ENCODE assay signal across 2 cellular contexts in the genomic region with DNA sequence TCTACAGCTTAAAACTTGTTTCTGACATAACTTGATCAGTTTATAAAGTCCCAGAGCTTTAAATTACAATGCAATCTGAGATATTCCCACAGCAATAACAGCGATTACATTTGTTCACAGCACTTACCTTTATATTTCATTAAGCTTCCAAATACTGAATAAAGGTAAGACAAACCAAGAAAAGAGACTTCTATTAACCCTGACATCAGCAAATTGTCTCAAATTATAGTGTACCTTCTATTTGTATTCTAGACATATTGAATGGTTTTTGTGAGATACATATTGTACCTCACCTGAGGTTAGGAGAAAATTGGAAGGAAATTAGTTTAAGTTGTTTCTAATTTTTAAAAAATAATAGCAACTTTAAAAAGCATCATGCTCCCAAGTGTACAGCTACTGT.
TF ChIP-seq lines count a peak whose summit lies in the region.

No MANE protein-coding gene starts in this region.

TF ChIP-seq in HepG2, 621 proteins besides CTCF, POLR2A, EP300 and RAD21:
- TF ChIP-seq MAFK (conservative IDR thresholded peaks at IDR 0.05 in 1 of 2, IDR thresholded peaks at IDR 0.05 in 1 of 2; ENCODE audit: low read length in 2 of 2) = peak; percentile 32 to 56; a peak in 3 of 4 replicates
- TF ChIP-seq, protein P1, sequence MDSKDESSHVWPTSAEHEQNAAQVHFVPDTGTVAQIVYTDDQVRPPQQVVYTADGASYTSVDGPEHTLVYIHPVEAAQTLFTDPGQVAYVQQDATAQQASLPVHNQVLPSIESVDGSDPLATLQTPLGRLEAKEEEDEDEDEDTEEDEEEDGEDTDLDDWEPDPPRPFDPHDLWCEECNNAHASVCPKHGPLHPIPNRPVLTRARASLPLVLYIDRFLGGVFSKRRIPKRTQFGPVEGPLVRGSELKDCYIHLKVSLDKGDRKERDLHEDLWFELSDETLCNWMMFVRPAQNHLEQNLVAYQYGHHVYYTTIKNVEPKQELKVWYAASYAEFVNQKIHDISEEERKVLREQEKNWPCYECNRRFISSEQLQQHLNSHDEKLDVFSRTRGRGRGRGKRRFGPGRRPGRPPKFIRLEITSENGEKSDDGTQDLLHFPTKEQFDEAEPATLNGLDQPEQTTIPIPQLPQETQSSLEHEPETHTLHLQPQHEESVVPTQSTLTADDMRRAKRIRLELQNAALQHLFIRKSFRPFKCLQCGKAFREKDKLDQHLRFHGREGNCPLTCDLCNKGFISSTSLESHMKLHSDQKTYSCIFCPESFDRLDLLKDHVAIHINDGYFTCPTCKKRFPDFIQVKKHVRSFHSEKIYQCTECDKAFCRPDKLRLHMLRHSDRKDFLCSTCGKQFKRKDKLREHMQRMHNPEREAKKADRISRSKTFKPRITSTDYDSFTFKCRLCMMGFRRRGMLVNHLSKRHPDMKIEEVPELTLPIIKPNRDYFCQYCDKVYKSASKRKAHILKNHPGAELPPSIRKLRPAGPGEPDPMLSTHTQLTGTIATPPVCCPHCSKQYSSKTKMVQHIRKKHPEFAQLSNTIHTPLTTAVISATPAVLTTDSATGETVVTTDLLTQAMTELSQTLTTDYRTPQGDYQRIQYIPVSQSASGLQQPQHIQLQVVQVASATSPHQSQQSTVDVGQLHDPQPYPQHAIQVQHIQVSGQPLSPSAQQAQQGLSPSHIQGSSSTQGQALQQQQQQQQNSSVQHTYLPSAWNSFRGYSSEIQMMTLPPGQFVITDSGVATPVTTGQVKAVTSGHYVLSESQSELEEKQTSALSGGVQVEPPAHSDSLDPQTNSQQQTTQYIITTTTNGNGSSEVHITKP (CRISPR knock-in tag; IDR thresholded peaks at IDR 0.05; ENCODE audit: low read depth) = no peak

TF ChIP-seq in K562, 482 proteins besides CTCF, POLR2A, EP300 and RAD21:
- TF ChIP-seq ZNF316 (IDR thresholded peaks at IDR 0.05) = peak; percentile 13; the same call in 1 of the 2 replicates
- no peak for TF ChIP-seq ADNP (tag; IDR thresholded peaks at IDR 0.05)
